ENCODE assay signal across 24 cellular contexts in genomic region chr7:95642173-95642572, GRCh38. TPM values are rescaled to one million over a fixed set of nuclear protein-coding genes. Genes with fewer than 3 reads are reported as not detected.
"Had no signal": no experiment of that assay in that cellular context is flagged by ENCODE, and none has a peak within 500 bp of the region (broad histone marks: within the 10 kb centered on the region; RNA-seq: fewer than 3 reads in every experiment).

No MANE protein-coding gene starts in this region.

- H3K27ac Mint-ChIP-seq: activated CD4-positive, alpha-beta memory T cell treated with anti-CD3 and anti-CD28 coated beads, Interleukin-2, amount 10 ng/mL, durations not matched to agents 7 days and 5 days; activated naive CD4-positive, alpha-beta T cell treated with anti-CD3 and anti-CD28 coated beads for 36 hours; activated naive CD8-positive, alpha-beta T cell treated with anti-CD3 and anti-CD28 coated beads, Interleukin-2, amount 10 ng/mL, durations not matched to agents 7 days and 5 days; activated T-cell treated with anti-CD3 and anti-CD28 coated beads, Interleukin-2, amount 50 U/mL, for 72 hours; dendritic cell treated with granulocyte-macrophage colony-stimulating factor and Interleukin-4, amounts not matched to agents 40 ng/mL and 50 ng/mL, for 4 days; nephron progenitor cell; stimulated activated memory B cell treated with anti-CD40 and anti-IgM and Interleukin-4, amounts not matched to agents 10 μg/mL and 1 μg/mL and 100 μg/mL, for 72 hours; T-helper 17 cell; type B pancreatic cell had no signal

- H3K27me3 Mint-ChIP-seq: activated CD4-positive, alpha-beta memory T cell treated with anti-CD3 and anti-CD28 coated beads, Interleukin-2, amount 10 ng/mL, durations not matched to agents 7 days and 5 days; dendritic cell treated with granulocyte-macrophage colony-stimulating factor and Interleukin-4, amounts not matched to agents 40 ng/mL and 50 ng/mL, for 4 days; stimulated activated memory B cell treated with anti-CD40 and anti-IgM and Interleukin-4, amounts not matched to agents 10 μg/mL and 1 μg/mL and 100 μg/mL, for 72 hours; T-helper 17 cell had no signal

- H3K27me3 ChIP-seq: pancreas, stomach, testis had no signal

- H3K4me3 Mint-ChIP-seq: activated CD4-positive, alpha-beta memory T cell treated with anti-CD3 and anti-CD28 coated beads, Interleukin-2, amount 10 ng/mL, durations not matched to agents 7 days and 5 days; activated naive CD4-positive, alpha-beta T cell treated with anti-CD3 and anti-CD28 coated beads for 36 hours; activated naive CD8-positive, alpha-beta T cell treated with anti-CD3 and anti-CD28 coated beads, Interleukin-2, amount 10 ng/mL, durations not matched to agents 7 days and 5 days; activated T-cell treated with anti-CD3 and anti-CD28 coated beads, Interleukin-2, amount 50 U/mL, for 72 hours; dendritic cell treated with granulocyte-macrophage colony-stimulating factor and Interleukin-4, amounts not matched to agents 40 ng/mL and 50 ng/mL, for 4 days; nephron progenitor cell; stimulated activated memory B cell treated with anti-CD40 and anti-IgM and Interleukin-4, amounts not matched to agents 10 μg/mL and 1 μg/mL and 100 μg/mL, for 72 hours; T-helper 17 cell; type B pancreatic cell had no signal

- H3K27ac ChIP-seq: cardiac muscle cell, pancreas, stomach, testis had no signal

- H3K36me3 Mint-ChIP-seq: activated naive CD8-positive, alpha-beta T cell treated with anti-CD3 and anti-CD28 coated beads, Interleukin-2, amount 10 ng/mL, durations not matched to agents 7 days and 5 days; stimulated activated memory B cell treated with anti-CD40 and anti-IgM and Interleukin-4, amounts not matched to agents 10 μg/mL and 1 μg/mL and 100 μg/mL, for 72 hours; type B pancreatic cell had no signal

- H3K4me1 ChIP-seq: pancreas, stomach, testis had no signal

- H3K4me1 Mint-ChIP-seq: activated CD4-positive, alpha-beta memory T cell treated with anti-CD3 and anti-CD28 coated beads, Interleukin-2, amount 10 ng/mL, durations not matched to agents 7 days and 5 days; activated naive CD8-positive, alpha-beta T cell treated with anti-CD3 and anti-CD28 coated beads, Interleukin-2, amount 10 ng/mL, durations not matched to agents 7 days and 5 days had no signal

- ATAC-seq: activated T-cell treated with anti-CD3 and anti-CD28 coated beads, Interleukin-2, amount 50 U/mL, for 72 hours; left cardiac atrium; pancreas; sciatic nerve; stimulated activated memory B cell treated with anti-CD40 and anti-IgM and Interleukin-4, amounts not matched to agents 10 μg/mL and 1 μg/mL and 100 μg/mL, for 72 hours; T-helper 17 cell had no signal

- DNase-seq: activated CD4-positive, alpha-beta memory T cell treated with anti-CD3 and anti-CD28 coated beads, Interleukin-2, amount 10 ng/mL, durations not matched to agents 7 days and 5 days; activated CD4-positive, alpha-beta T cell treated with anti-CD3 and anti-CD28 coated beads for 4 hours; activated CD4-positive, CD25-positive, alpha-beta regulatory T cell; activated effector memory CD4-positive, alpha-beta T cell treated with Interleukin-2 at 50 U/mL for 16 hours; activated naive CD4-positive, alpha-beta T cell treated with anti-CD3 and anti-CD28 coated beads for 36 hours; activated naive CD8-positive, alpha-beta T cell treated with anti-CD3 and anti-CD28 coated beads, Interleukin-2, amount 10 ng/mL, durations not matched to agents 7 days and 5 days; activated T-cell treated with anti-CD3 and anti-CD28 coated beads, Interleukin-2, amount 50 U/mL, for 72 hours; effector CD4-positive, alpha-beta T cell; erythroblast; glutamatergic neuron; islet precursor cell; left cardiac atrium; nephron progenitor cell; pancreas; stimulated activated CD4-positive, alpha-beta T cell treated with anti-CD3 and anti-CD28 coated beads, Interleukin-15, amount 100 ng/mL, for 24 hours; stomach; T-helper 17 cell; testis had no signal

- H3K9me3 Mint-ChIP-seq: activated CD4-positive, alpha-beta memory T cell treated with anti-CD3 and anti-CD28 coated beads, Interleukin-2, amount 10 ng/mL, durations not matched to agents 7 days and 5 days; activated naive CD4-positive, alpha-beta T cell treated with anti-CD3 and anti-CD28 coated beads for 36 hours; activated naive CD8-positive, alpha-beta T cell treated with anti-CD3 and anti-CD28 coated beads, Interleukin-2, amount 10 ng/mL, durations not matched to agents 7 days and 5 days; activated T-cell treated with anti-CD3 and anti-CD28 coated beads, Interleukin-2, amount 50 U/mL, for 72 hours; dendritic cell treated with granulocyte-macrophage colony-stimulating factor and Interleukin-4, amounts not matched to agents 40 ng/mL and 50 ng/mL, for 4 days; nephron progenitor cell; stimulated activated memory B cell treated with anti-CD40 and anti-IgM and Interleukin-4, amounts not matched to agents 10 μg/mL and 1 μg/mL and 100 μg/mL, for 72 hours; type B pancreatic cell had no signal

RNA-seq across cellular contexts. Expression of gene PDK4, which starts 45.9 kb away (rescaled TPM):
- total RNA-seq: activated CD4-positive, alpha-beta memory T cell treated with anti-CD3 and anti-CD28 coated beads, Interleukin-2, amount 10 ng/mL, durations not matched to agents 7 days and 5 days; activated naive CD4-positive, alpha-beta T cell treated with anti-CD3 and anti-CD28 coated beads for 36 hours; activated T-cell treated with anti-CD3 and anti-CD28 coated beads, Interleukin-2, amount 50 U/mL, for 72 hours; smooth muscle cell had no signal
- polyA plus RNA-seq: smooth muscle cell had no signal
